Comparison of ENCODE assay signal across 10 cellular contexts in genomic region chr2:107936427-107937359, GRCh38. TPM values are rescaled to one million over a fixed set of nuclear protein-coding genes. Genes with fewer than 3 reads are reported as not detected.
DNase-seq lines count a peak whose midpoint lies in the region; ATAC-seq, FAIRE-seq and TF ChIP-seq lines count a peak whose summit lies in the region.
"Had no signal": no experiment of that assay in that cellular context is flagged by ENCODE, and none has a peak within 500 bp of the region (broad histone marks: within the 10 kb centered on the region; RNA-seq: fewer than 3 reads in every experiment).

No MANE protein-coding gene starts in this region.

- no peaks in the 10 kb centered on the region for H3K4me1 ChIP-seq in gastroesophageal sphincter

- no peak overlapping the region for H3K27ac ChIP-seq in gastroesophageal sphincter

- no peaks in the 10 kb centered on the region for H3K36me3 ChIP-seq in gastroesophageal sphincter

- TF ChIP-seq CTCF in gastroesophageal sphincter (IDR thresholded peaks at IDR 0.05): peak in 3 of 4 experiments; percentile 21 to 37 (median 28)

- no peak overlapping the region for H3K4me3 ChIP-seq in gastroesophageal sphincter

- ATAC-seq in gastroesophageal sphincter (no peak), GM19324 (IDR thresholded peaks at IDR 0.05; ENCODE audit: low FRiP score, unreplicated experiment) (no peak), HG02973 (IDR thresholded peaks at IDR 0.05; ENCODE audit: unreplicated experiment) (no peak)

- TF ChIP-seq POLR2A in gastroesophageal sphincter (IDR thresholded peaks at IDR 0.05): no peak

- TF ChIP-seq EP300 in gastroesophageal sphincter (IDR thresholded peaks at IDR 0.05): no peak

- peak; percentile 10 for DNase-seq in stimulated activated CD4-positive, alpha-beta T cell treated with anti-CD3 and anti-CD28 coated beads, Interleukin-15, amount 100 ng/mL, for 24 hours
- no peak for DNase-seq in stimulated activated CD4-positive, alpha-beta T cell treated with anti-CD3 and anti-CD28 coated beads, Interleukin-12 subunit alpha, Interleukin-12 subunit beta, amount 100 ng/mL, for 4 hours
- DNase-seq in RCC 7860 (ENCODE audit: low spot score): peak; percentile 15
- no peak for DNase-seq in mucosa of gallbladder (ENCODE audit: low spot score)
- no peak for DNase-seq in cerebellum (ENCODE audit: low spot score)

- 37 to 50% methylated on average over 5 of the region's 5 CpGs for WGBS in gastroesophageal sphincter (ENCODE audit: low coverage in 1 of 2), 2 donors

- FAIRE-seq in RCC 7860 (lab: Jason Lieb, UNC): peak; percentile 5

- H3K9me3 ChIP-seq in gastroesophageal sphincter: no peaks in the 10 kb centered on the region

- H3K27me3 ChIP-seq in gastroesophageal sphincter: no peaks in the 10 kb centered on the region

RNA-seq across cellular contexts. Expression of gene SLC5A7, which starts 49.6 kb away (rescaled TPM):
- total RNA-seq in gastroesophageal sphincter (1 to 10 TPM in 3 of 4 donors, under 1 TPM in 1; 0.93 to 2.3 (median 1.3) TPM), mucosa of gallbladder (0.20 TPM), cerebellum (3.1 TPM)
- total RNA-seq: fibroblast of lung; T-helper 2 cell treated with Interferon-gamma antibody and Interleukin-4, amounts not matched to agents 100 ng/mL and 5 ng/mL, for 36 hours had no signal

Comparison
In these comparisons a context has a peak if more than half of its experiments do, and no peak if none do; other contexts are left out.
1. DNase-seq: peak in stimulated activated CD4-positive, alpha-beta T cell treated with anti-CD3 and anti-CD28 coated beads, Interleukin-15, amount 100 ng/mL, for 24 hours (single experiment) and RCC 7860 (single experiment); none in stimulated activated CD4-positive, alpha-beta T cell treated with anti-CD3 and anti-CD28 coated beads, Interleukin-12 subunit alpha, Interleukin-12 subunit beta, amount 100 ng/mL, for 4 hours (single experiment), mucosa of gallbladder (single experiment) and cerebellum (single experiment).